Comparison of ENCODE assay signal across 1 cellular context in genomic region chr17:79777166-79777843, GRCh38.
TF ChIP-seq lines count a peak whose summit lies in the region.

No MANE protein-coding gene starts in this region.

TF ChIP-seq in HEK293, 187 proteins besides CTCF, POLR2A, EP300 and RAD21 (continued from another document and continues in another):
- TF ChIP-seq, protein P1, sequence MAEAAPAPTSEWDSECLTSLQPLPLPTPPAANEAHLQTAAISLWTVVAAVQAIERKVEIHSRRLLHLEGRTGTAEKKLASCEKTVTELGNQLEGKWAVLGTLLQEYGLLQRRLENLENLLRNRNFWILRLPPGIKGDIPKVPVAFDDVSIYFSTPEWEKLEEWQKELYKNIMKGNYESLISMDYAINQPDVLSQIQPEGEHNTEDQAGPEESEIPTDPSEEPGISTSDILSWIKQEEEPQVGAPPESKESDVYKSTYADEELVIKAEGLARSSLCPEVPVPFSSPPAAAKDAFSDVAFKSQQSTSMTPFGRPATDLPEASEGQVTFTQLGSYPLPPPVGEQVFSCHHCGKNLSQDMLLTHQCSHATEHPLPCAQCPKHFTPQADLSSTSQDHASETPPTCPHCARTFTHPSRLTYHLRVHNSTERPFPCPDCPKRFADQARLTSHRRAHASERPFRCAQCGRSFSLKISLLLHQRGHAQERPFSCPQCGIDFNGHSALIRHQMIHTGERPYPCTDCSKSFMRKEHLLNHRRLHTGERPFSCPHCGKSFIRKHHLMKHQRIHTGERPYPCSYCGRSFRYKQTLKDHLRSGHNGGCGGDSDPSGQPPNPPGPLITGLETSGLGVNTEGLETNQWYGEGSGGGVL (tag by site-specific recombination; IDR thresholded peaks at IDR 0.05), result peak; percentile 83
- TF ChIP-seq ZNF692 (tag by site-specific recombination; IDR thresholded peaks at IDR 0.05) (peak; percentile 88), OVOL3 (tag by site-specific recombination; IDR thresholded peaks at IDR 0.05) (no peak), ZSCAN23 (tag by site-specific recombination; IDR thresholded peaks at IDR 0.05) (no peak), ZNF280C (tag by site-specific recombination; IDR thresholded peaks at IDR 0.05) (no peak), ZNF423 (tag by site-specific recombination; IDR thresholded peaks at IDR 0.05) (peak; percentile 84; the same call in 1 of the 2 replicates), GLIS1 (tag by site-specific recombination; IDR thresholded peaks at IDR 0.05) (peak; percentile 37; the same call in 1 of the 2 replicates), ZNF221 (tag by site-specific recombination; IDR thresholded peaks at IDR 0.05; ENCODE audit: borderline replicate concordance) (no peak), ZBTB7A (tag by site-specific recombination; IDR thresholded peaks at IDR 0.05; ENCODE audit: low read depth) (no peak), ZNF311 (tag by site-specific recombination; IDR thresholded peaks at IDR 0.05; ENCODE audit: borderline replicate concordance) (no peak), ZXDB (tag by site-specific recombination; IDR thresholded peaks at IDR 0.05) (no peak; the same call in 1 of the 2 replicates), KLF8 (tag by site-specific recombination; IDR thresholded peaks at IDR 0.05) (peak; percentile 90), SETDB1 (IDR thresholded peaks at IDR 0.05; ENCODE audit: insufficient read length, low read length) (no peak), ZNF2 (tag by site-specific recombination; IDR thresholded peaks at IDR 0.05) (no peak), ZNF394 (tag by site-specific recombination; IDR thresholded peaks at IDR 0.05; ENCODE audit: borderline replicate concordance) (peak; percentile 26; the same call in 1 of the 2 replicates), ZNF140 (tag by site-specific recombination; IDR thresholded peaks at IDR 0.05) (no peak), HIC1 (tag by site-specific recombination; IDR thresholded peaks at IDR 0.05) (no peak), ZNF239 (tag by site-specific recombination; IDR thresholded peaks at IDR 0.05) (no peak), ZFP69B (tag by site-specific recombination; IDR thresholded peaks at IDR 0.05) (peak; percentile 91), ZSCAN16 (tag by site-specific recombination; IDR thresholded peaks at IDR 0.05) (no peak), SALL2 (tag by site-specific recombination; IDR thresholded peaks at IDR 0.05; ENCODE audit: borderline replicate concordance) (no peak), RBAK (tag by site-specific recombination; IDR thresholded peaks at IDR 0.05) (no peak), ZNF366 (tag by site-specific recombination; conservative IDR thresholded peaks at IDR 0.05) (no peak), ZNF624 (tag by site-specific recombination; IDR thresholded peaks at IDR 0.05) (no peak), INSM2 (tag by site-specific recombination; IDR thresholded peaks at IDR 0.05) (no peak), ZNF623 (tag by site-specific recombination; IDR thresholded peaks at IDR 0.05) (no peak), ZNF747 (tag by site-specific recombination; IDR thresholded peaks at IDR 0.05) (no peak), ZNF214 (tag by site-specific recombination; IDR thresholded peaks at IDR 0.05; ENCODE audit: borderline replicate concordance) (no peak), IKZF3 (tag by site-specific recombination; IDR thresholded peaks at IDR 0.05) (peak; percentile 61; the same call in 1 of the 2 replicates), ZNF184 (tag by site-specific recombination; IDR thresholded peaks at IDR 0.05) (0 out of 2 replicates have a peak, but pooled peaks have one; percentile 12), ZNF777 (tag by site-specific recombination; IDR thresholded peaks at IDR 0.05; ENCODE audit: borderline replicate concordance) (no peak), ZNF350 (tag by site-specific recombination; IDR thresholded peaks at IDR 0.05) (no peak), ZNF660 (tag by site-specific recombination; IDR thresholded peaks at IDR 0.05) (peak; percentile 75; the same call in 1 of the 2 replicates), ZBTB8A (tag by site-specific recombination; IDR thresholded peaks at IDR 0.05) (peak; percentile 96), ZBTB20 (tag by site-specific recombination; IDR thresholded peaks at IDR 0.05) (peak; percentile 82)
- TF ChIP-seq, protein P2, sequence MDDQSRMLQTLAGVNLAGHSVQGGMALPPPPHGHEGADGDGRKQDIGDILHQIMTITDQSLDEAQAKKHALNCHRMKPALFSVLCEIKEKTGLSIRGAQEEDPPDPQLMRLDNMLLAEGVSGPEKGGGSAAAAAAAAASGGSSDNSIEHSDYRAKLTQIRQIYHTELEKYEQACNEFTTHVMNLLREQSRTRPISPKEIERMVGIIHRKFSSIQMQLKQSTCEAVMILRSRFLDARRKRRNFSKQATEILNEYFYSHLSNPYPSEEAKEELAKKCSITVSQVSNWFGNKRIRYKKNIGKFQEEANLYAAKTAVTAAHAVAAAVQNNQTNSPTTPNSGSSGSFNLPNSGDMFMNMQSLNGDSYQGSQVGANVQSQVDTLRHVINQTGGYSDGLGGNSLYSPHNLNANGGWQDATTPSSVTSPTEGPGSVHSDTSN (CRISPR knock-in tag; IDR thresholded peaks at IDR 0.05), result no peak
- TF ChIP-seq, protein P3, sequence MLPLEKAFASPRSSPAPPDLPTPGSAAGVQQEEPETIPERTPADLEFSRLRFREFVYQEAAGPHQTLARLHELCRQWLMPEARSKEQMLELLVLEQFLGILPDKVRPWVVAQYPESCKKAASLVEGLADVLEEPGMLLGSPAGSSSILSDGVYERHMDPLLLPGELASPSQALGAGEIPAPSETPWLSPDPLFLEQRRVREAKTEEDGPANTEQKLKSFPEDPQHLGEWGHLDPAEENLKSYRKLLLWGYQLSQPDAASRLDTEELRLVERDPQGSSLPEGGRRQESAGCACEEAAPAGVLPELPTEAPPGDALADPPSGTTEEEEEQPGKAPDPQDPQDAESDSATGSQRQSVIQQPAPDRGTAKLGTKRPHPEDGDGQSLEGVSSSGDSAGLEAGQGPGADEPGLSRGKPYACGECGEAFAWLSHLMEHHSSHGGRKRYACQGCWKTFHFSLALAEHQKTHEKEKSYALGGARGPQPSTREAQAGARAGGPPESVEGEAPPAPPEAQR (tag by site-specific recombination; IDR thresholded peaks at IDR 0.05), result no peak
- TF ChIP-seq, protein P4, sequence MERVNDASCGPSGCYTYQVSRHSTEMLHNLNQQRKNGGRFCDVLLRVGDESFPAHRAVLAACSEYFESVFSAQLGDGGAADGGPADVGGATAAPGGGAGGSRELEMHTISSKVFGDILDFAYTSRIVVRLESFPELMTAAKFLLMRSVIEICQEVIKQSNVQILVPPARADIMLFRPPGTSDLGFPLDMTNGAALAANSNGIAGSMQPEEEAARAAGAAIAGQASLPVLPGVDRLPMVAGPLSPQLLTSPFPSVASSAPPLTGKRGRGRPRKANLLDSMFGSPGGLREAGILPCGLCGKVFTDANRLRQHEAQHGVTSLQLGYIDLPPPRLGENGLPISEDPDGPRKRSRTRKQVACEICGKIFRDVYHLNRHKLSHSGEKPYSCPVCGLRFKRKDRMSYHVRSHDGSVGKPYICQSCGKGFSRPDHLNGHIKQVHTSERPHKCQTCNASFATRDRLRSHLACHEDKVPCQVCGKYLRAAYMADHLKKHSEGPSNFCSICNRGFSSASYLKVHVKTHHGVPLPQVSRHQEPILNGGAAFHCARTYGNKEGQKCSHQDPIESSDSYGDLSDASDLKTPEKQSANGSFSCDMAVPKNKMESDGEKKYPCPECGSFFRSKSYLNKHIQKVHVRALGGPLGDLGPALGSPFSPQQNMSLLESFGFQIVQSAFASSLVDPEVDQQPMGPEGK (tag by site-specific recombination; IDR thresholded peaks at IDR 0.05), result peak; percentile 90
- TF ChIP-seq, protein P5, sequence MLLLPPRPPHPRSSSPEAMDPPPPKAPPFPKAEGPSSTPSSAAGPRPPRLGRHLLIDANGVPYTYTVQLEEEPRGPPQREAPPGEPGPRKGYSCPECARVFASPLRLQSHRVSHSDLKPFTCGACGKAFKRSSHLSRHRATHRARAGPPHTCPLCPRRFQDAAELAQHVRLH (tag by site-specific recombination; IDR thresholded peaks at IDR 0.05), result no peak
- TF ChIP-seq, protein P6, sequence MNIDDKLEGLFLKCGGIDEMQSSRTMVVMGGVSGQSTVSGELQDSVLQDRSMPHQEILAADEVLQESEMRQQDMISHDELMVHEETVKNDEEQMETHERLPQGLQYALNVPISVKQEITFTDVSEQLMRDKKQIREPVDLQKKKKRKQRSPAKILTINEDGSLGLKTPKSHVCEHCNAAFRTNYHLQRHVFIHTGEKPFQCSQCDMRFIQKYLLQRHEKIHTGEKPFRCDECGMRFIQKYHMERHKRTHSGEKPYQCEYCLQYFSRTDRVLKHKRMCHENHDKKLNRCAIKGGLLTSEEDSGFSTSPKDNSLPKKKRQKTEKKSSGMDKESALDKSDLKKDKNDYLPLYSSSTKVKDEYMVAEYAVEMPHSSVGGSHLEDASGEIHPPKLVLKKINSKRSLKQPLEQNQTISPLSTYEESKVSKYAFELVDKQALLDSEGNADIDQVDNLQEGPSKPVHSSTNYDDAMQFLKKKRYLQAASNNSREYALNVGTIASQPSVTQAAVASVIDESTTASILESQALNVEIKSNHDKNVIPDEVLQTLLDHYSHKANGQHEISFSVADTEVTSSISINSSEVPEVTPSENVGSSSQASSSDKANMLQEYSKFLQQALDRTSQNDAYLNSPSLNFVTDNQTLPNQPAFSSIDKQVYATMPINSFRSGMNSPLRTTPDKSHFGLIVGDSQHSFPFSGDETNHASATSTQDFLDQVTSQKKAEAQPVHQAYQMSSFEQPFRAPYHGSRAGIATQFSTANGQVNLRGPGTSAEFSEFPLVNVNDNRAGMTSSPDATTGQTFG (tag by site-specific recombination; IDR thresholded peaks at IDR 0.05; ENCODE audit: borderline replicate concordance), result no peak
- TF ChIP-seq, protein P7, sequence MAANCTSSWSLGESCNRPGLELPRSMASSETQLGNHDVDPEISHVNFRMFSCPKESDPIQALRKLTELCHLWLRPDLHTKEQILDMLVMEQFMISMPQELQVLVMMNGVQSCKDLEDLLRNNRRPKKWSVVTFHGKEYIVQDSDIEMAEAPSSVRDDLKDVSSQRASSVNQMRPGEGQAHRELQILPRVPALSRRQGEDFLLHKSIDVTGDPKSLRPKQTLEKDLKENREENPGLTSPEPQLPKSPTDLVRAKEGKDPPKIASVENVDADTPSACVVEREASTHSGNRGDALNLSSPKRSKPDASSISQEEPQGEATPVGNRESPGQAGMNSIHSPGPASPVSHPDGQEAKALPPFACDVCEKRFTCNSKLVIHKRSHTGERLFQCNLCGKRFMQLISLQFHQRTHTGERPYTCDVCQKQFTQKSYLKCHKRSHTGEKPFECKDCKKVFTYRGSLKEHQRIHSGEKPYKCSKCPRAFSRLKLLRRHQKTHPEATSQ (tag by site-specific recombination; IDR thresholded peaks at IDR 0.05), result no peak
